ENCODE assay signal across 8 cellular contexts in genomic region chr14:75428230-75429104, GRCh38. TPM values are rescaled to one million over a fixed set of nuclear protein-coding genes. Genes with fewer than 3 reads are reported as not detected.
DNase-seq lines count a peak whose midpoint lies in the region; ATAC-seq and TF ChIP-seq lines count a peak whose summit lies in the region.

No MANE protein-coding gene starts in this region.

- CTCF ChIA-PET in activated CD4-positive, alpha-beta memory T cell treated with anti-CD3 and anti-CD28 coated beads, Interleukin-2, amount 10 ng/mL, durations not matched to agents 7 days and 5 days (lab: Charles Lee), result no interaction called here

- peak; percentile 15 for ATAC-seq in HG03342 (IDR thresholded peaks at IDR 0.05; ENCODE audit: unreplicated experiment)
- ATAC-seq in HG03469 (IDR thresholded peaks at IDR 0.05; ENCODE audit: unreplicated experiment), result no peak
- no peak for ATAC-seq in GM19328 (IDR thresholded peaks at IDR 0.05; ENCODE audit: unreplicated experiment)

- no peaks in the 10 kb centered on the region for H3K36me3 Mint-ChIP-seq in activated CD4-positive, alpha-beta memory T cell treated with anti-CD3 and anti-CD28 coated beads, Interleukin-2, amount 10 ng/mL, durations not matched to agents 7 days and 5 days (ENCODE audit: low read depth)
- peaks cover 7% of the 10 kb centered on the region for H3K36me3 Mint-ChIP-seq in nephron (ENCODE audit: low read depth)

- peak; percentile 25 for DNase-seq in activated CD4-positive, alpha-beta T cell treated with anti-CD3 and anti-CD28 coated beads for 48 hours
- DNase-seq in activated CD4-positive, alpha-beta T cell treated with anti-CD3 and anti-CD28 coated beads, Interleukin-2, amount 50 U/mL, for 4 hours, result no peak
- DNase-seq in activated CD4-positive, alpha-beta memory T cell treated with anti-CD3 and anti-CD28 coated beads, Interleukin-2, amount 10 ng/mL, durations not matched to agents 7 days and 5 days, result peak; percentile 26
- DNase-seq in fibroblast of mammary gland (ENCODE audit: low read depth), result no peak

- peak overlapping the region; percentile 66 for H3K4me3 Mint-ChIP-seq in activated CD4-positive, alpha-beta memory T cell treated with anti-CD3 and anti-CD28 coated beads, Interleukin-2, amount 10 ng/mL, durations not matched to agents 7 days and 5 days
- peak overlapping the region; percentile 83 to 90 (median 88) for H3K4me3 Mint-ChIP-seq in nephron

- H3K27ac Mint-ChIP-seq in activated CD4-positive, alpha-beta memory T cell treated with anti-CD3 and anti-CD28 coated beads, Interleukin-2, amount 10 ng/mL, durations not matched to agents 7 days and 5 days, result no peak overlapping the region
- peak overlapping the region in 2 of 3 experiments; percentile 88 to 97 for H3K27ac Mint-ChIP-seq in nephron

- H3K27me3 Mint-ChIP-seq in activated CD4-positive, alpha-beta memory T cell treated with anti-CD3 and anti-CD28 coated beads, Interleukin-2, amount 10 ng/mL, durations not matched to agents 7 days and 5 days, result peaks cover 39% of the 10 kb centered on the region
- H3K27me3 Mint-ChIP-seq in nephron (ENCODE audit: low read depth), result peaks cover 13% of the 10 kb centered on the region

- TF ChIP-seq CTCF in fibroblast of mammary gland (conservative IDR thresholded peaks at IDR 0.05; ENCODE audit: control insufficient read depth, insufficient read depth, low read depth, low read length) (no peak), nephron (IDR thresholded peaks at IDR 0.05; ENCODE audit: unreplicated experiment in 3 of 3) (no peak)

- H3K4me3 ChIP-seq in fibroblast of mammary gland (ENCODE audit: control insufficient read depth, low read depth, low read length), result peak overlapping the region; percentile 70

- peaks cover 10% of the 10 kb centered on the region for H3K9me3 Mint-ChIP-seq in activated CD4-positive, alpha-beta memory T cell treated with anti-CD3 and anti-CD28 coated beads, Interleukin-2, amount 10 ng/mL, durations not matched to agents 7 days and 5 days
- H3K9me3 Mint-ChIP-seq in nephron, result no peaks in the 10 kb centered on the region

- POLR2A ChIA-PET in activated CD4-positive, alpha-beta memory T cell treated with anti-CD3 and anti-CD28 coated beads, Interleukin-2, amount 10 ng/mL, durations not matched to agents 7 days and 5 days (lab: Charles Lee), result interaction anchor here (0.8 to 1.1 kb wide), 3 partner anchors 12 to 94 kb away, joined by 3 to 4 read pairs (median 3); no protein-coding TSS in a partner anchor

- peaks cover 9% of the 10 kb centered on the region for H3K4me1 Mint-ChIP-seq in activated CD4-positive, alpha-beta memory T cell treated with anti-CD3 and anti-CD28 coated beads, Interleukin-2, amount 10 ng/mL, durations not matched to agents 7 days and 5 days
- H3K4me1 Mint-ChIP-seq in nephron, result peaks cover 57% of the 10 kb centered on the region

RNA-seq across cellular contexts. Expression of gene JDP2, which starts 0.6 kb away (rescaled TPM):
- 1 to 10 TPM; 2.6 to 2.9 TPM for total RNA-seq in activated CD4-positive, alpha-beta memory T cell treated with anti-CD3 and anti-CD28 coated beads, Interleukin-2, amount 10 ng/mL, durations not matched to agents 7 days and 5 days

Comparison
In these comparisons a context has a peak if more than half of its experiments do, and no peak if none do; other contexts are left out.
1. DNase-seq: peak in activated CD4-positive, alpha-beta T cell treated with anti-CD3 and anti-CD28 coated beads for 48 hours (single experiment) and activated CD4-positive, alpha-beta memory T cell treated with anti-CD3 and anti-CD28 coated beads, Interleukin-2, amount 10 ng/mL, durations not matched to agents 7 days and 5 days (single experiment); none in activated CD4-positive, alpha-beta T cell treated with anti-CD3 and anti-CD28 coated beads, Interleukin-2, amount 50 U/mL, for 4 hours (0 of 2) and fibroblast of mammary gland (single experiment).